In the genomic region with DNA sequence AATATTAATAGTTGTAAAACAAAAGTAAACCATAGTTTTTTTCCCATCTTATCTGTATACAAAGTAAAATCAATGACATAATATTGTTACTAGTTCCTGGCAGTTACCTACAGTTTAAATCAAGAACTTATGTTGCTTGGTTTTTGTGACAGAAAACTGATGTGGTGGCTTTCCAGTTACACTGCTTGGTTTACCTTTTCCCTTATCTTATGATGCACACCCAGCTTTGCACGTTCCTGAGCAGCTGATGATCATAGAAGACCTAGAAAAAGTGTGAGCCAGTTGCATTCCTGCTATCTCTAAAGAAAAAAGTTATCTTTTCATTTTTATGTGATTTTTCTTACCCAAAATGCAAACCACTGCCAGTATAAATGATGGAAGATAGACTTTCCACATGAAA, we compare ENCODE assay signal across 11 cellular contexts. TPM values are rescaled to one million over a fixed set of nuclear protein-coding genes. Genes with fewer than 3 reads are reported as not detected.
"Had no signal": no experiment of that assay in that cellular context is flagged by ENCODE, and none has a peak within 500 bp of the region (broad histone marks: within the 10 kb centered on the region; RNA-seq: fewer than 3 reads in every experiment).

No MANE protein-coding gene starts in this region.

- H3K27ac ChIP-seq: GM23248 had no signal

- H3K4me1 ChIP-seq: HAP-1 had no signal

- H3K4me3 ChIP-seq: GM23248, GM23338, HAP-1 had no signal

- FAIRE-seq: H1, H54 had no signal

- H3K9ac ChIP-seq: GM23248 had no signal

- ATAC-seq: GM23338, HCT116 had no signal

- H2AFZ ChIP-seq: GM23248, GM23338 had no signal

- H3K9me3 ChIP-seq: HAP-1 had no signal

- H3K36me3 ChIP-seq: HAP-1 had no signal

- DNase-seq: GM23248, GOT3, H7, H9, HCEC 1CT, HFFc6 had no signal

- H3K4me2 ChIP-seq: GM23338 had no signal

RNA-seq across cellular contexts. Expression of gene LAMP3, which starts 36.4 kb away (rescaled TPM):
- polyA plus RNA-seq: GM23248 had no signal

RNA-seq across cellular contexts. Expression of gene B3GNT5, which starts 54.1 kb away (rescaled TPM):
- total RNA-seq: HFFc6 had no signal
